In the genomic region with DNA sequence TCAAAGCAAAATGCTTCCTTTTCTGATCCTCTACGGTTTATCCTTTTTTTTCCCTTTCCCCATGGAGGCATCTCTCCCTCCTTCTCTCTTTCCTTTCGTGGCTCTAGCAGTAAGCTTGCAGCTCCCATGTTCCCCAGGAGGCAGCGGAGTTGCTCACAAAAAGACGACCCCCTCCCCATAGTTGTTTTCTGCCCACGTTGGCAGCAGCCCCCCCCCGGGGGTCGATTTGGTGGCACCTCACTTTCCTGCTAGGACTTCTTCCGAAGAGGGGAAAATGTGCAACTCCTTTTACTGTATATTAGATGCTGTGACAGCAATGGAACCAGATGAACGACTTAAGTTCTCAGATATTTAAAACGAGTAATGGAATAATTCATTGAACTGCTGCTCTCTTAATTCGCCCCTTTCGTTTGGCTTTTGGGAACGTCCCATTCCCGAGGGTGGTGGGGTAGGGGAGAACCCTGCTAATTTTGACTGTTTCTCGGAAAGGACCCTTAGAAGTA, we compare ENCODE assay signal across 1 cellular context.
A peak's percentile ranks its signal among the peaks of the same experiment; 100 is the strongest.
TF ChIP-seq lines count a peak whose summit lies in the region.

No MANE protein-coding gene starts in this region.

TF ChIP-seq in HepG2, 621 proteins besides CTCF, POLR2A, EP300 and RAD21 (continued from another document):
- TF ChIP-seq, protein P1, sequence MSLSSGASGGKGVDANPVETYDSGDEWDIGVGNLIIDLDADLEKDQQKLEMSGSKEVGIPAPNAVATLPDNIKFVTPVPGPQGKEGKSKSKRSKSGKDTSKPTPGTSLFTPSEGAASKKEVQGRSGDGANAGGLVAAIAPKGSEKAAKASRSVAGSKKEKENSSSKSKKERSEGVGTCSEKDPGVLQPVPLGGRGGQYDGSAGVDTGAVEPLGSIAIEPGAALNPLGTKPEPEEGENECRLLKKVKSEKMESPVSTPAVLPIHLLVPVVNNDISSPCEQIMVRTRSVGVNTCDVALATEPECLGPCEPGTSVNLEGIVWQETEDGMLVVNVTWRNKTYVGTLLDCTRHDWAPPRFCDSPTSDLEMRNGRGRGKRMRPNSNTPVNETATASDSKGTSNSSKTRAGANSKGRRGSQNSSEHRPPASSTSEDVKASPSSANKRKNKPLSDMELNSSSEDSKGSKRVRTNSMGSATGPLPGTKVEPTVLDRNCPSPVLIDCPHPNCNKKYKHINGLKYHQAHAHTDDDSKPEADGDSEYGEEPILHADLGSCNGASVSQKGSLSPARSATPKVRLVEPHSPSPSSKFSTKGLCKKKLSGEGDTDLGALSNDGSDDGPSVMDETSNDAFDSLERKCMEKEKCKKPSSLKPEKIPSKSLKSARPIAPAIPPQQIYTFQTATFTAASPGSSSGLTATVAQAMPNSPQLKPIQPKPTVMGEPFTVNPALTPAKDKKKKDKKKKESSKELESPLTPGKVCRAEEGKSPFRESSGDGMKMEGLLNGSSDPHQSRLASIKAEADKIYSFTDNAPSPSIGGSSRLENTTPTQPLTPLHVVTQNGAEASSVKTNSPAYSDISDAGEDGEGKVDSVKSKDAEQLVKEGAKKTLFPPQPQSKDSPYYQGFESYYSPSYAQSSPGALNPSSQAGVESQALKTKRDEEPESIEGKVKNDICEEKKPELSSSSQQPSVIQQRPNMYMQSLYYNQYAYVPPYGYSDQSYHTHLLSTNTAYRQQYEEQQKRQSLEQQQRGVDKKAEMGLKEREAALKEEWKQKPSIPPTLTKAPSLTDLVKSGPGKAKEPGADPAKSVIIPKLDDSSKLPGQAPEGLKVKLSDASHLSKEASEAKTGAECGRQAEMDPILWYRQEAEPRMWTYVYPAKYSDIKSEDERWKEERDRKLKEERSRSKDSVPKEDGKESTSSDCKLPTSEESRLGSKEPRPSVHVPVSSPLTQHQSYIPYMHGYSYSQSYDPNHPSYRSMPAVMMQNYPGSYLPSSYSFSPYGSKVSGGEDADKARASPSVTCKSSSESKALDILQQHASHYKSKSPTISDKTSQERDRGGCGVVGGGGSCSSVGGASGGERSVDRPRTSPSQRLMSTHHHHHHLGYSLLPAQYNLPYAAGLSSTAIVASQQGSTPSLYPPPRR (CRISPR knock-in tag; IDR thresholded peaks at IDR 0.05; ENCODE audit: borderline replicate concordance), result no peak
- TF ChIP-seq NCOA5 (CRISPR knock-in tag; IDR thresholded peaks at IDR 0.05) (no peak), ZNF546 (CRISPR knock-in tag; conservative IDR thresholded peaks at IDR 0.05) (0 out of 2 replicates have a peak, but pooled peaks have one; percentile 0), ZFP37 (CRISPR knock-in tag; IDR thresholded peaks at IDR 0.05; ENCODE audit: borderline replicate concordance) (no peak), ZNF713 (CRISPR knock-in tag; IDR thresholded peaks at IDR 0.05) (no peak), TAF1 (CRISPR knock-in tag; IDR thresholded peaks at IDR 0.05) (0 out of 2 replicates have a peak, but pooled peaks have one; percentile 3), PRMT3 (CRISPR knock-in tag; IDR thresholded peaks at IDR 0.05; ENCODE audit: borderline replicate concordance, low read depth) (no peak), SIN3A (IDR thresholded peaks at IDR 0.05; ENCODE audit: borderline replicate concordance, low read depth, low read length) (0 out of 2 replicates have a peak, but pooled peaks have one; percentile 14), EZH2 (conservative IDR thresholded peaks at IDR 0.05; ENCODE audit: low read depth, low read length) (no peak), HMGA1 (CRISPR knock-in tag; conservative IDR thresholded peaks at IDR 0.05) (no peak), ERF (CRISPR knock-in tag; IDR thresholded peaks at IDR 0.05) (no peak), ZBTB38 (CRISPR knock-in tag; IDR thresholded peaks at IDR 0.05) (no peak), ZKSCAN5 (CRISPR knock-in tag; IDR thresholded peaks at IDR 0.05) (no peak), ZNF775 (CRISPR knock-in tag; IDR thresholded peaks at IDR 0.05; ENCODE audit: borderline replicate concordance) (no peak), SOX5 (CRISPR knock-in tag; IDR thresholded peaks at IDR 0.05; ENCODE audit: borderline replicate concordance) (no peak), NR2F1 (CRISPR knock-in tag; IDR thresholded peaks at IDR 0.05) (no peak), POLR2G (IDR thresholded peaks at IDR 0.05; ENCODE audit: low read depth, low read length) (no peak), IKZF1 (IDR thresholded peaks at IDR 0.05) (no peak), ZNF749 (CRISPR knock-in tag; IDR thresholded peaks at IDR 0.05; ENCODE audit: borderline replicate concordance) (no peak)
- TF ChIP-seq, protein P2, sequence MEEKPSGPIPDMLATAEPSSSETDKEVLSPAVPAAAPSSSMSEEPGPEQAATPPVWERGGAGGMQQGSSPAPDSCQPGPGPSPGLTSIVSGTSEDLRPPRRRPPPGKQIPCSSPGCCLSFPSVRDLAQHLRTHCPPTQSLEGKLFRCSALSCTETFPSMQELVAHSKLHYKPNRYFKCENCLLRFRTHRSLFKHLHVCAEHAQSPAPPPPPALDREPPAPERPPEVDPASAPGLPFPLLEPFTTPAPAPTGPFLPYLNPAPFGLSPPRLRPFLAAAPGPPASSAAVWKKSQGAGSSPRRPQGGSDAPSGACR (CRISPR knock-in tag; IDR thresholded peaks at IDR 0.05), result 0 out of 2 replicates have a peak, but pooled peaks have one; percentile 13
- TF ChIP-seq, protein P3, sequence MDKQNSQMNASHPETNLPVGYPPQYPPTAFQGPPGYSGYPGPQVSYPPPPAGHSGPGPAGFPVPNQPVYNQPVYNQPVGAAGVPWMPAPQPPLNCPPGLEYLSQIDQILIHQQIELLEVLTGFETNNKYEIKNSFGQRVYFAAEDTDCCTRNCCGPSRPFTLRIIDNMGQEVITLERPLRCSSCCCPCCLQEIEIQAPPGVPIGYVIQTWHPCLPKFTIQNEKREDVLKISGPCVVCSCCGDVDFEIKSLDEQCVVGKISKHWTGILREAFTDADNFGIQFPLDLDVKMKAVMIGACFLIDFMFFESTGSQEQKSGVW (CRISPR knock-in tag; IDR thresholded peaks at IDR 0.05; ENCODE audit: borderline replicate concordance), result no peak
- TF ChIP-seq, protein P4, sequence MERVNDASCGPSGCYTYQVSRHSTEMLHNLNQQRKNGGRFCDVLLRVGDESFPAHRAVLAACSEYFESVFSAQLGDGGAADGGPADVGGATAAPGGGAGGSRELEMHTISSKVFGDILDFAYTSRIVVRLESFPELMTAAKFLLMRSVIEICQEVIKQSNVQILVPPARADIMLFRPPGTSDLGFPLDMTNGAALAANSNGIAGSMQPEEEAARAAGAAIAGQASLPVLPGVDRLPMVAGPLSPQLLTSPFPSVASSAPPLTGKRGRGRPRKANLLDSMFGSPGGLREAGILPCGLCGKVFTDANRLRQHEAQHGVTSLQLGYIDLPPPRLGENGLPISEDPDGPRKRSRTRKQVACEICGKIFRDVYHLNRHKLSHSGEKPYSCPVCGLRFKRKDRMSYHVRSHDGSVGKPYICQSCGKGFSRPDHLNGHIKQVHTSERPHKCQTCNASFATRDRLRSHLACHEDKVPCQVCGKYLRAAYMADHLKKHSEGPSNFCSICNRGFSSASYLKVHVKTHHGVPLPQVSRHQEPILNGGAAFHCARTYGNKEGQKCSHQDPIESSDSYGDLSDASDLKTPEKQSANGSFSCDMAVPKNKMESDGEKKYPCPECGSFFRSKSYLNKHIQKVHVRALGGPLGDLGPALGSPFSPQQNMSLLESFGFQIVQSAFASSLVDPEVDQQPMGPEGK (CRISPR knock-in tag; IDR thresholded peaks at IDR 0.05), result peak; percentile 77
- TF ChIP-seq, protein P5, sequence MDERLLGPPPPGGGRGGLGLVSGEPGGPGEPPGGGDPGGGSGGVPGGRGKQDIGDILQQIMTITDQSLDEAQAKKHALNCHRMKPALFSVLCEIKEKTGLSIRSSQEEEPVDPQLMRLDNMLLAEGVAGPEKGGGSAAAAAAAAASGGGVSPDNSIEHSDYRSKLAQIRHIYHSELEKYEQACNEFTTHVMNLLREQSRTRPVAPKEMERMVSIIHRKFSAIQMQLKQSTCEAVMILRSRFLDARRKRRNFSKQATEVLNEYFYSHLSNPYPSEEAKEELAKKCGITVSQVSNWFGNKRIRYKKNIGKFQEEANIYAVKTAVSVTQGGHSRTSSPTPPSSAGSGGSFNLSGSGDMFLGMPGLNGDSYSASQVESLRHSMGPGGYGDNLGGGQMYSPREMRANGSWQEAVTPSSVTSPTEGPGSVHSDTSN (CRISPR knock-in tag; IDR thresholded peaks at IDR 0.05), result no peak
- TF ChIP-seq, protein P6, sequence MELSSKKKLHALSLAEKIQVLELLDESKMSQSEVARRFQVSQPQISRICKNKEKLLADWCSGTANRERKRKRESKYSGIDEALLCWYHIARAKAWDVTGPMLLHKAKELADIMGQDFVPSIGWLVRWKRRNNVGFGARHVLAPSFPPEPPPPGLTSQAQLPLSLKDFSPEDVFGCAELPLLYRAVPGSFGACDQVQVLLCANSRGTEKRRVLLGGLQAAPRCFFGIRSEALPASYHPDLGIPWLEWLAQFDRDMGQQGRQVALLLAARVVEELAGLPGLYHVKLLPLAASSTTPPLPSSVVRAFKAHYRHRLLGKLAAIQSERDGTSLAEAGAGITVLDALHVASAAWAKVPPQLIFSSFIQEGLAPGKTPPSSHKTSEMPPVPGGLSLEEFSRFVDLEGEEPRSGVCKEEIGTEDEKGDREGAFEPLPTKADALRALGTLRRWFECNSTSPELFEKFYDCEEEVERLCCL (CRISPR knock-in tag; IDR thresholded peaks at IDR 0.05; ENCODE audit: borderline replicate concordance), result no peak
- TF ChIP-seq, protein P7, sequence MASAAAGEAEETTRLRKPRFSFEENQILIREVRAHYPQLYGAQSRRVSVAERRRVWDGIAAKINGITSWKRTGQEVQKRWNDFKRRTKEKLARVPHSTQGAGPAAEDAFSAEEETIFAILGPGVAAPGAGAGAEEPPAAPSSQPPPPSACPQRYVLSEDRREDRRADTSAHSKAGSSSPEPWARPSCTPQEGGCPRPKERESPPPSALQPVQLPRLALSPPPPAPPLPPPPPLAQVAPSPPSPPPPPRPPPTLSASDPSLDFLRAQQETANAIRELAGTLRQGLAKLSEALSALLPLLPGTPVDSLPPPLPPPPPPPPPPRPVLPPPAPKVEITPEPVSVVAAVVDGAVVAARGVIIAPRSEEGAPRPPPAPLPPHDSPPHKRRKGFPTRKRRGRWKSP (CRISPR knock-in tag; IDR thresholded peaks at IDR 0.05), result no peak
- TF ChIP-seq, protein P8, sequence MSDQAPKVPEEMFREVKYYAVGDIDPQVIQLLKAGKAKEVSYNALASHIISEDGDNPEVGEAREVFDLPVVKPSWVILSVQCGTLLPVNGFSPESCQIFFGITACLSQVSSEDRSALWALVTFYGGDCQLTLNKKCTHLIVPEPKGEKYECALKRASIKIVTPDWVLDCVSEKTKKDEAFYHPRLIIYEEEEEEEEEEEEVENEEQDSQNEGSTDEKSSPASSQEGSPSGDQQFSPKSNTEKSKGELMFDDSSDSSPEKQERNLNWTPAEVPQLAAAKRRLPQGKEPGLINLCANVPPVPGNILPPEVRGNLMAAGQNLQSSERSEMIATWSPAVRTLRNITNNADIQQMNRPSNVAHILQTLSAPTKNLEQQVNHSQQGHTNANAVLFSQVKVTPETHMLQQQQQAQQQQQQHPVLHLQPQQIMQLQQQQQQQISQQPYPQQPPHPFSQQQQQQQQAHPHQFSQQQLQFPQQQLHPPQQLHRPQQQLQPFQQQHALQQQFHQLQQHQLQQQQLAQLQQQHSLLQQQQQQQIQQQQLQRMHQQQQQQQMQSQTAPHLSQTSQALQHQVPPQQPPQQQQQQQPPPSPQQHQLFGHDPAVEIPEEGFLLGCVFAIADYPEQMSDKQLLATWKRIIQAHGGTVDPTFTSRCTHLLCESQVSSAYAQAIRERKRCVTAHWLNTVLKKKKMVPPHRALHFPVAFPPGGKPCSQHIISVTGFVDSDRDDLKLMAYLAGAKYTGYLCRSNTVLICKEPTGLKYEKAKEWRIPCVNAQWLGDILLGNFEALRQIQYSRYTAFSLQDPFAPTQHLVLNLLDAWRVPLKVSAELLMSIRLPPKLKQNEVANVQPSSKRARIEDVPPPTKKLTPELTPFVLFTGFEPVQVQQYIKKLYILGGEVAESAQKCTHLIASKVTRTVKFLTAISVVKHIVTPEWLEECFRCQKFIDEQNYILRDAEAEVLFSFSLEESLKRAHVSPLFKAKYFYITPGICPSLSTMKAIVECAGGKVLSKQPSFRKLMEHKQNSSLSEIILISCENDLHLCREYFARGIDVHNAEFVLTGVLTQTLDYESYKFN (CRISPR knock-in tag; conservative IDR thresholded peaks at IDR 0.05), result no peak
- TF ChIP-seq, protein P9, sequence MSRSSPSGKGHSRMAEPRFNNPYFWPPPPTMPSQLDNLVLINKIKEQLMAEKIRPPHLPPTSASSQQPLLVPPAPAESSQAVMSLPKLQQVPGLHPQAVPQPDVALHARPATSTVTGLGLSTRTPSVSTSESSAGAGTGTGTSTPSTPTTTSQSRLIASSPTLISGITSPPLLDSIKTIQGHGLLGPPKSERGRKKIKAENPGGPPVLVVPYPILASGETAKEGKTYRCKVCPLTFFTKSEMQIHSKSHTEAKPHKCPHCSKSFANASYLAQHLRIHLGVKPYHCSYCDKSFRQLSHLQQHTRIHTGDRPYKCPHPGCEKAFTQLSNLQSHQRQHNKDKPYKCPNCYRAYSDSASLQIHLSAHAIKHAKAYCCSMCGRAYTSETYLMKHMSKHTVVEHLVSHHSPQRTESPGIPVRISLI (CRISPR knock-in tag; IDR thresholded peaks at IDR 0.05; ENCODE audit: borderline replicate concordance), result no peak
TF ChIP-seq in HepG2: peak in this region for 5.
